ENCODE assay signal across 8 cellular contexts in genomic region chr11:36985562-36985961, GRCh38.
"Had no signal": no experiment of that assay in that cellular context is flagged by ENCODE, and none has a peak within 500 bp of the region (broad histone marks: within the 10 kb centered on the region; RNA-seq: fewer than 3 reads in every experiment).

No MANE protein-coding gene starts in this region.

- FAIRE-seq: G401.6, GM12878, GM12891, GM12892, GM18507, GM19239 had no signal

- ATAC-seq: GM12878 had no signal

- DNase-seq: GDM1, GF-D8 had no signal

- H3K4me3 ChIP-seq: GM12878 had no signal
